ENCODE assay signal across 20 cellular contexts in genomic region chr20:21241400-21241799, GRCh38.
DNase-seq lines count a peak whose midpoint lies in the region; ATAC-seq and TF ChIP-seq lines count a peak whose summit lies in the region.
"Had no signal": no experiment of that assay in that cellular context is flagged by ENCODE, and none has a peak within 500 bp of the region (broad histone marks: within the 10 kb centered on the region; RNA-seq: fewer than 3 reads in every experiment).

No MANE protein-coding gene starts in this region.

- H3K4me2 ChIP-seq in mesenchymal stem cell (ENCODE audit: low read length, poor library complexity, severe bottlenecking) = no peak overlapping the region
- H3K4me2 ChIP-seq: BLaER1 had no signal

- no peak overlapping the region for H2AFZ ChIP-seq in mesenchymal stem cell (ENCODE audit: low read depth, low read length)

- no peak overlapping the region for H3K4ac ChIP-seq in mesenchymal stem cell (ENCODE audit: low read depth in 1 of 2, low read length in 2 of 2)

- H3K14ac ChIP-seq in mesenchymal stem cell (ENCODE audit: low read length in 2 of 2) = no peak overlapping the region

- no peak for ATAC-seq in lower lobe of right lung
- ATAC-seq in esophagus mucosa = no peak
- ATAC-seq: PC-3 had no signal

- H3K4me3 ChIP-seq in mesenchymal stem cell (ENCODE audit: insufficient read depth in 1 of 2, low read depth in 1 of 2, low read length in 2 of 2) (no peak overlapping the region), lower lobe of right lung (no peak overlapping the region)
- H3K4me3 ChIP-seq: BLaER1, SJCRH30 had no signal

- TF ChIP-seq CTCF in lower lobe of right lung (IDR thresholded peaks at IDR 0.05) = no peak

- no peak overlapping the region for H2AK5ac ChIP-seq in mesenchymal stem cell (ENCODE audit: low read length, severe bottlenecking)

- H3K36me3 ChIP-seq in mesenchymal stem cell (ENCODE audit: control insufficient read depth in 1 of 2, insufficient read depth in 2 of 2, low read depth in 1 of 2, low read length in 2 of 2) (peaks cover 6 to 20% of the 10 kb centered on the region in 2 experiments), lower lobe of right lung (peaks cover 27% of the 10 kb centered on the region)
- H3K36me3 ChIP-seq: SJCRH30 had no signal

- H3K9me3 ChIP-seq in mesenchymal stem cell (ENCODE audit: control insufficient read depth, low read length) = no peaks in the 10 kb centered on the region
- H3K9me3 ChIP-seq in lower lobe of right lung = no peaks in the 10 kb centered on the region
- H3K9me3 ChIP-seq: BLaER1, SJCRH30 had no signal

- H3K18ac ChIP-seq in mesenchymal stem cell (ENCODE audit: low read depth in 1 of 2, low read length in 2 of 2) = no peak overlapping the region

- H3K9ac ChIP-seq in mesenchymal stem cell (ENCODE audit: low read length) = no peak overlapping the region
- H3K9ac ChIP-seq: BLaER1 had no signal

- no peak overlapping the region for H4K91ac ChIP-seq in mesenchymal stem cell (ENCODE audit: low read length)

- no peak overlapping the region for H2BK5ac ChIP-seq in mesenchymal stem cell (ENCODE audit: low read depth, low read length, poor library complexity, severe bottlenecking)

- no peak overlapping the region for H3K23ac ChIP-seq in mesenchymal stem cell (ENCODE audit: low read length in 2 of 2)

- peak; percentile 13 to 84 for DNase-seq in NCI-H2081 (lab: John Stamatoyannopoulos, UW)
- no peak for DNase-seq in NCI-H2081 treated with DMSO at 0.1 percent for 48 hours (lab: John Stamatoyannopoulos, UW)
- peak; percentile 77 for DNase-seq in NCI-H1417 treated with DMSO at 0.1 percent for 48 hours (lab: John Stamatoyannopoulos, UW)
- DNase-seq in NCI-H345 treated with DMSO at 0.1 percent for 48 hours (lab: John Stamatoyannopoulos, UW; ENCODE audit: unreplicated experiment) = peak; percentile 93
- DNase-seq in mesenchymal stem cell = peak; percentile 3
- DNase-seq in lower lobe of right lung = no peak
- DNase-seq in SIG-M5 (lab: John Stamatoyannopoulos, UW) = no peak
- DNase-seq: CD8-positive, alpha-beta memory T cell; DMS 273 treated with DMSO at 0.1 percent for 48 hours; NCI-H1105; NCI-H2171 treated with DMSO at 0.1 percent for 48 hours; NCI-H526; PC-3; SJCRH30; T-helper 2 cell had no signal

- WGBS in mesenchymal stem cell = 73% methylated on average over 6 of the region's 7 CpGs

- H4K8ac ChIP-seq in mesenchymal stem cell (ENCODE audit: low read length) = no peak overlapping the region

- H2BK120ac ChIP-seq in mesenchymal stem cell (ENCODE audit: low read depth, low read length) = no peak overlapping the region

- H3K4me1 ChIP-seq in mesenchymal stem cell (ENCODE audit: control insufficient read depth, insufficient read depth, low read depth, low read length) = peaks cover 2% of the 10 kb centered on the region
- H3K4me1 ChIP-seq in lower lobe of right lung = no peaks in the 10 kb centered on the region
- H3K4me1 ChIP-seq: SJCRH30 had no signal

- no peak overlapping the region for H2BK15ac ChIP-seq in mesenchymal stem cell (ENCODE audit: low read depth, poor library complexity, severe bottlenecking)

- intact Hi-C loops in lower lobe of right lung (cut with DNase I) = no loop called here

- H3K79me1 ChIP-seq in mesenchymal stem cell (replicated peaks; ENCODE audit: low read length, poor library complexity, severe bottlenecking) = no peaks in the 10 kb centered on the region

- H2BK12ac ChIP-seq in mesenchymal stem cell (ENCODE audit: low read length in 2 of 2) = no peak overlapping the region

- H3K27me3 ChIP-seq in mesenchymal stem cell (ENCODE audit: control insufficient read depth in 1 of 2, insufficient read depth in 1 of 2, low read length in 2 of 2) (no peaks in the 10 kb centered on the region), lower lobe of right lung (ENCODE audit: low read depth) (no peaks in the 10 kb centered on the region)
- H3K27me3 ChIP-seq: BLaER1, SJCRH30 had no signal

- H3K27ac ChIP-seq in mesenchymal stem cell (ENCODE audit: low read length, poor library complexity, severe bottlenecking) (no peak overlapping the region), lower lobe of right lung (no peak overlapping the region)
- H3K27ac ChIP-seq: 22Rv1, BLaER1, HL-60, RWPE1, SJCRH30 had no signal

Comparison
In these comparisons a context has a peak if more than half of its experiments do, and no peak if none do; other contexts are left out.
1. DNase-seq: peak in NCI-H2081 (2 of 2), NCI-H1417 treated with DMSO at 0.1 percent for 48 hours (single experiment), NCI-H345 treated with DMSO at 0.1 percent for 48 hours (single experiment) and mesenchymal stem cell (single experiment); none in NCI-H2081 treated with DMSO at 0.1 percent for 48 hours (single experiment), lower lobe of right lung (single experiment) and SIG-M5 (single experiment).